ENCODE assay signal across 9 cellular contexts in genomic region chr19:917323-918151, GRCh38. TPM values are rescaled to one million over a fixed set of nuclear protein-coding genes. Genes with fewer than 3 reads are reported as not detected.
DNase-seq lines count a peak whose midpoint lies in the region; ATAC-seq, FAIRE-seq and TF ChIP-seq lines count a peak whose summit lies in the region.
"Had no signal": no experiment of that assay in that cellular context is flagged by ENCODE, and none has a peak within 500 bp of the region (broad histone marks: within the 10 kb centered on the region; RNA-seq: fewer than 3 reads in every experiment).

Gene KISS1R (plus strand): TSS chr19:917333. CDS start chr19:917503, 170 bp downstream.

- H3K9me3 ChIP-seq in psoas muscle = no peaks in the 10 kb centered on the region

- TF ChIP-seq CTCF in Calu3 (IDR thresholded peaks at IDR 0.05; ENCODE audit: unreplicated experiment) (peak; percentile 48), psoas muscle (IDR thresholded peaks at IDR 0.05) (peak; percentile 25)

- peaks cover 20% of the 10 kb centered on the region for H3K4me1 ChIP-seq in psoas muscle

- no peaks in the 10 kb centered on the region for H3K4me1 Mint-ChIP-seq in Calu3 (ENCODE audit: low read depth, unreplicated experiment)

- peaks cover 11% of the 10 kb centered on the region for H3K36me3 Mint-ChIP-seq in Calu3 (ENCODE audit: insufficient read depth, unreplicated experiment)

- DNase-seq in Calu3 (peak; percentile 40), HuH-7 (ENCODE audit: low spot score) (peak; percentile 83), erythroblast (lab: John Stamatoyannopoulos, UW) (peak; percentile 70 to 83), psoas muscle (no peak), anterior cingulate cortex (lab: John Stamatoyannopoulos, UW) (no peak), H54 (ENCODE audit: insufficient read length, low spot score) (no peak)
- DNase-seq in activated CD4-positive, alpha-beta T cell treated with anti-CD3 and anti-CD28 coated beads for 48 hours = peak; percentile 48

- peak within 1 kb of the TSS; percentile 48 for H3K4me3 ChIP-seq in psoas muscle
- H3K4me3 ChIP-seq: SJSA1 had no signal

- TF ChIP-seq POLR2A in erythroblast (IDR thresholded peaks at IDR 0.05; ENCODE audit: low read length) (no peak), H54 (IDR thresholded peaks at IDR 0.05; ENCODE audit: low read depth, low read length) (no peak)

- no peaks in the 10 kb centered on the region for H3K9me3 Mint-ChIP-seq in Calu3 (ENCODE audit: low read depth, unreplicated experiment)

- no TSS peak for BruUV-seq in Calu3 (replicated peaks; lab: Mats Ljungman, UMichigan)

- 0 to 1% (median 1%) methylated on average over 53 to 87 of the region's 87 CpGs for WGBS in psoas muscle, 3 donors

- CTCF ChIA-PET in Calu3 (lab: Charles Lee) = no interaction called here

- ATAC-seq in psoas muscle = peak in 1 of 4 donors; percentile 12
- ATAC-seq in GM18868 (IDR thresholded peaks at IDR 0.05; ENCODE audit: unreplicated experiment) = no peak

- H3K27ac Mint-ChIP-seq in Calu3 (ENCODE audit: unreplicated experiment) = no peak within 1 kb of the TSS

- H3K4me3 Mint-ChIP-seq in Calu3 (ENCODE audit: low read depth, unreplicated experiment) = no peak within 1 kb of the TSS

- H3K27ac ChIP-seq in psoas muscle = no peak within 1 kb of the TSS
- H3K27ac ChIP-seq: SJSA1 had no signal

- H3K27me3 ChIP-seq in psoas muscle (ENCODE audit: insufficient read depth in 3 of 3, low read length in 2 of 3) = peaks cover 0 to 53% (median 18%) of the 10 kb centered on the region in 3 donors

- no peak for FAIRE-seq in H54 (lab: Jason Lieb, UNC)

- peaks cover 20% of the 10 kb centered on the region for H3K27me3 Mint-ChIP-seq in Calu3 (ENCODE audit: unreplicated experiment)

- H3K36me3 ChIP-seq in psoas muscle (ENCODE audit: insufficient read depth in 1 of 2, low read depth in 1 of 2) = no peaks in the 10 kb centered on the region
- H3K36me3 ChIP-seq: SJSA1 had no signal

- intact Hi-C loops in Calu3 (cut with micrococcal nuclease; ENCODE audit: unreplicated experiment) (no loop called here), psoas muscle (cut with DNase I) (loop anchor here in 1 of 2 donors (5.0 kb wide), 1 partner anchor 60 kb away; the partner anchor contains the start of gene CFD)

RNA-seq across cellular contexts. Expression of gene KISS1R, which starts in this region (rescaled TPM):
- not detected in 2 replicates for total RNA-seq in Calu3 (2022)
- not detected for total RNA-seq in psoas muscle
- under 1 TPM in 1 of 3 donors, not detected in 2; 0.16 TPM for polyA plus RNA-seq in psoas muscle
- total RNA-seq: SJSA1 had no signal

Comparison
In these comparisons a context has a peak if more than half of its experiments do, and no peak if none do; other contexts are left out.
1. Peak in DNase-seq in Calu3; RNA of the gene not detected or under 1 TPM.
2. DNase-seq: peak in HuH-7 (single experiment), activated CD4-positive, alpha-beta T cell treated with anti-CD3 and anti-CD28 coated beads for 48 hours (single experiment) and erythroblast (2 of 2); none in psoas muscle (0 of 2), anterior cingulate cortex (0 of 58) and H54 (single experiment).